6 cellular contexts compared by ENCODE assay signal in genomic region chr1:95572002-95572401, GRCh38.
"Had no signal": no experiment of that assay in that cellular context is flagged by ENCODE, and none has a peak within 500 bp of the region (broad histone marks: within the 10 kb centered on the region; RNA-seq: fewer than 3 reads in every experiment).

No MANE protein-coding gene starts in this region.

- DNase-seq: IMR-90, KBM-7, KG1 had no signal

- H3K4me3 ChIP-seq: K562 had no signal

- H3K27ac ChIP-seq: HL-60 had no signal

- ATAC-seq: HepG2, K562 had no signal
